Comparison of ENCODE assay signal across 8 cellular contexts in the genomic region with DNA sequence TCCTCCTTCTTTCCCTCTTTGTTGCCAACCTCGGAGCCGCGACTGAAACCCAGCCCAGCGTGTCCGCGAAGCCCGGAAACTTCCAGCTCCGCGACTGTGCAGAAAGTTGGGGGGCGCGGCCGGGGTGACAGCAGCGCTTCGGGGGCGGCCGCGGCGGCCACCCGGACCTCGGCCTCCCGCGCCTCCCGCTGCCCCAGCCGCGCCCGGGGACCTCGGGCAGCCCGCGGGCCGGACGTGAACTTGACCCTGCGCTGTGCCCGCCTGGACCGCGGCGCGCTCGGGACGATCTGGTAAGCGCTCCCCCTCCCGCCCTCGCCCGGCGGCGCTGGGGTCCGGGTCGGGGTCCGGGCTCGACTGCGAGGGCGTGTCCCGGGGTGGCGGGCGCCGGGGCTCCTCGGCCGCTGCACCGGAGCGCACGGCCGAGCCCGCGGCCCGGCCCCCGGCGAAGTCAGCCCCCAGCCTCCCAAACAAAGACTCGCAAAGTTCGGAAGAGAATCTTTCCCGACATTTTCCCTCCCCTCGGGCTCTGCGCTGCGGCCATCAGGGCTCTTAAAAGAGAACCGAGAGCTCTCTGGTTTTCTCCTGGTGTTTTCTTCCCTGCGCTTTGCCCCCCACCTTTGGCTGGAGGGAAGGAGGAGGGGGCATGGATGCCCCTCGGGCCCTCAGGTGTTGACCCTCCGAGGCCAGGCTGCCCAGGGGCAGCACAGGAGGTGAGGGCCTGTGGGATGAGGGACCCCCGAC.
A peak's percentile ranks its signal among the peaks of the same experiment; 100 is the strongest.
DNase-seq lines count a peak whose midpoint lies in the region; ATAC-seq, FAIRE-seq and TF ChIP-seq lines count a peak whose summit lies in the region.

No MANE protein-coding gene starts in this region.

- dilution Hi-C loops in keratinocyte (cut with MboI; ENCODE audit: extremely low pct_ligation_motif_present, low sequenced_read_pairs) = no loop called here

- H3K27me3 ChIP-seq in brain microvascular endothelial cell (replicated peaks) (no peaks in the 10 kb centered on the region), keratinocyte (ENCODE audit: control insufficient read depth, extremely low read depth, insufficient read depth, low read length) (no peaks in the 10 kb centered on the region)

- no peak for ATAC-seq in HG03097 (IDR thresholded peaks at IDR 0.05; ENCODE audit: low FRiP score, unreplicated experiment)

- FAIRE-seq in keratinocyte (lab: Jason Lieb, UNC) = no peak

- no peaks in the 10 kb centered on the region for H3K36me3 ChIP-seq in brain microvascular endothelial cell (replicated peaks)
- H3K36me3 ChIP-seq in keratinocyte (ENCODE audit: control insufficient read depth in 2 of 2, extremely low read depth in 1 of 2, insufficient read depth in 2 of 2, low read length in 2 of 2) = no peaks in the 10 kb centered on the region

- peaks cover 82% of the 10 kb centered on the region for H3K4me1 ChIP-seq in keratinocyte (ENCODE audit: control insufficient read depth, extremely low read depth, insufficient read depth, low read length)

- no peaks in the 10 kb centered on the region for H3K9me1 ChIP-seq in keratinocyte (ENCODE audit: control insufficient read depth, extremely low read depth, insufficient read depth, low read length)

- in situ Hi-C loops in brain microvascular endothelial cell (cut with HindIII; ENCODE audit: low pct_ligation_motif_present, low sequenced_read_pairs) = no loop called here

- peaks cover 42% of the 10 kb centered on the region for H3K79me2 ChIP-seq in keratinocyte (ENCODE audit: control insufficient read depth, insufficient read depth, low read length)

- H3K9me3 ChIP-seq in keratinocyte (ENCODE audit: control insufficient read depth, low read depth, low read length) = no peaks in the 10 kb centered on the region

- no peak overlapping the region for H2AFZ ChIP-seq in keratinocyte (ENCODE audit: control insufficient read depth, low read length)

- H3K4me3 ChIP-seq in brain microvascular endothelial cell (ENCODE audit: low read depth, low read length) (peak overlapping the region; percentile 54), keratinocyte (ENCODE audit: control insufficient read depth in 2 of 3, extremely low read depth in 1 of 3, insufficient read depth in 2 of 3, low read depth in 1 of 3, low read length in 3 of 3) (peak overlapping the region; percentile 44 to 73 (median 69))

- H3K4me2 ChIP-seq in keratinocyte (ENCODE audit: control insufficient read depth, extremely low read depth, insufficient read depth, low read depth, low read length) = peak overlapping the region; percentile 99

- DNase-seq in NCI-H146 (lab: John Stamatoyannopoulos, UW) (peak; percentile 14), NCI-H146 treated with DMSO at 0.1 percent for 48 hours (lab: John Stamatoyannopoulos, UW; ENCODE audit: unreplicated experiment) (no peak), brain microvascular endothelial cell (no peak), keratinocyte (ENCODE audit: low read depth, low spot score) (no peak), NCI-H2196 treated with DMSO at 0.1 percent for 48 hours (lab: John Stamatoyannopoulos, UW; ENCODE audit: unreplicated experiment) (no peak), NCI-H524 treated with DMSO at 0.1 percent for 48 hours (lab: John Stamatoyannopoulos, UW) (no peak)
- peak; percentile 51 for DNase-seq in stimulated activated CD4-positive, alpha-beta T cell treated with anti-CD3 and anti-CD28 coated beads, Interleukin-2, amount 100 ng/mL, for 24 hours

- H3K27ac ChIP-seq in brain microvascular endothelial cell = no peak overlapping the region
- peak overlapping the region; percentile 93 for H3K27ac ChIP-seq in keratinocyte (ENCODE audit: control insufficient read depth, insufficient read depth, low read length)

- H3K9ac ChIP-seq in keratinocyte (ENCODE audit: control insufficient read depth, extremely low read depth, insufficient read depth, low read length) = peak overlapping the region; percentile 93

- TF ChIP-seq CTCF in brain microvascular endothelial cell (IDR thresholded peaks at IDR 0.05; ENCODE audit: low read depth, low read length, missing control alignments) (no peak), keratinocyte (optimal IDR thresholded peaks at IDR 0.05 in 1 of 3, IDR thresholded peaks at IDR 0.05 in 1 of 3, conservative IDR thresholded peaks at IDR 0.05 in 1 of 3; ENCODE audit: extremely low read depth in 1 of 3, insufficient read depth in 2 of 3, low read length in 3 of 3) (no peak)

- no peaks in the 10 kb centered on the region for H4K20me1 ChIP-seq in keratinocyte (ENCODE audit: control insufficient read depth, extremely low read depth, insufficient read depth, low read length)

Comparison
In these comparisons a context has a peak if more than half of its experiments do, and no peak if none do; other contexts are left out.
1. DNase-seq: peak in NCI-H146 (single experiment) and stimulated activated CD4-positive, alpha-beta T cell treated with anti-CD3 and anti-CD28 coated beads, Interleukin-2, amount 100 ng/mL, for 24 hours (2 of 2); none in NCI-H146 treated with DMSO at 0.1 percent for 48 hours (single experiment), brain microvascular endothelial cell (single experiment), keratinocyte (single experiment), NCI-H2196 treated with DMSO at 0.1 percent for 48 hours (single experiment) and NCI-H524 treated with DMSO at 0.1 percent for 48 hours (single experiment).